In the genomic region with DNA sequence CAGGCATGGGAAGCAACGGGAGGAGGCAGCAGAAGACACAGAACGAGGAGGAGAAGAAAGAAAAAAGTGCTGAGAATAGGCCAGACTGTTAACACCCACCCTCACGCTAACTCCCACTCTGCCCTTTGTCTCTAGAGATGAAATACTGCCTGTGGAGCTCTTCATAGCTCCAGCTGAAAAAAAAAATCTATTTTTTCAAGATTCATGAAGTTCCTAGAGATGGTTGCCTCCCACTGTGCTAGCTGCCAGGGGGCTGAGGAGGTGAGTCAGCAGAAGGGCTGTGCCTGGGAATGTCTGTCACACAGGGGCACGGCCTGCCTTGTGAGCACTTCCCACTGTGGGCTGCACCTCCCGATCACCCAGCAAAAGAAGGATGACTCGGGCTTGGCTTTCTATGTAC, we compare ENCODE assay signal across 8 cellular contexts. TPM values are rescaled to one million over a fixed set of nuclear protein-coding genes. Genes with fewer than 3 reads are reported as not detected.
A peak's percentile ranks its signal among the peaks of the same experiment; 100 is the strongest.
DNase-seq lines count a peak whose midpoint lies in the region; ATAC-seq and TF ChIP-seq lines count a peak whose summit lies in the region.

No MANE protein-coding gene starts in this region.

- peak overlapping the region; percentile 6 for H3K27ac ChIP-seq in RWPE2 (ENCODE audit: poor library complexity, severe bottlenecking)

- DNase-seq in CD1c-positive myeloid dendritic cell (ENCODE audit: extremely low spot score) (peak; percentile 41), RWPE2 (ENCODE audit: low spot score) (no peak), fibroblast of villous mesenchyme (ENCODE audit: low read depth) (peak; percentile 87), non-pigmented ciliary epithelial cell (ENCODE audit: low read depth) (peak; percentile 67), NCI-H1436 treated with DMSO at 0.1 percent for 48 hours (lab: John Stamatoyannopoulos, UW) (no peak), NCI-H1092 treated with DMSO at 0.1 percent for 48 hours (lab: John Stamatoyannopoulos, UW) (no peak), 8988T (no peak), SKM-1 (lab: John Stamatoyannopoulos, UW; ENCODE audit: unreplicated experiment) (no peak)

- H3K4me3 ChIP-seq in RWPE2 (ENCODE audit: severe bottlenecking) = no peak overlapping the region
- no peak overlapping the region for H3K4me3 ChIP-seq in fibroblast of villous mesenchyme (ENCODE audit: low read depth, low read length)

- H3K9me3 ChIP-seq in RWPE2 (ENCODE audit: severe bottlenecking) = no peaks in the 10 kb centered on the region

- no peaks in the 10 kb centered on the region for H3K27me3 ChIP-seq in RWPE2 (ENCODE audit: insufficient read depth, poor library complexity, severe bottlenecking)

- peak; percentile 76 for ATAC-seq in RWPE2 (ENCODE audit: low read depth)

- H3K4me1 ChIP-seq in RWPE2 (ENCODE audit: insufficient read depth, poor library complexity, severe bottlenecking) = peaks cover 7% of the 10 kb centered on the region

- H3K36me3 ChIP-seq in RWPE2 (ENCODE audit: low read depth) = peaks cover 25% of the 10 kb centered on the region

- no peak for TF ChIP-seq CTCF in RWPE2 (IDR thresholded peaks at IDR 0.05; ENCODE audit: poor library complexity, severe bottlenecking)
- no peak for TF ChIP-seq CTCF in fibroblast of villous mesenchyme (IDR thresholded peaks at IDR 0.05; ENCODE audit: insufficient read depth, low read depth, low read length)

RNA-seq across cellular contexts. Expression of gene FSCN1, which starts 44.3 kb away (rescaled TPM):
- total RNA-seq in fibroblast of villous mesenchyme = 256 and 312 TPM in 2 replicates

Comparison
In these comparisons a context has a peak if more than half of its experiments do, and no peak if none do; other contexts are left out.
1. DNase-seq: peak in CD1c-positive myeloid dendritic cell (single experiment), fibroblast of villous mesenchyme (single experiment) and non-pigmented ciliary epithelial cell (single experiment); none in RWPE2 (single experiment), NCI-H1436 treated with DMSO at 0.1 percent for 48 hours (single experiment), NCI-H1092 treated with DMSO at 0.1 percent for 48 hours (single experiment), 8988T (single experiment) and SKM-1 (single experiment).